In the genomic region with DNA sequence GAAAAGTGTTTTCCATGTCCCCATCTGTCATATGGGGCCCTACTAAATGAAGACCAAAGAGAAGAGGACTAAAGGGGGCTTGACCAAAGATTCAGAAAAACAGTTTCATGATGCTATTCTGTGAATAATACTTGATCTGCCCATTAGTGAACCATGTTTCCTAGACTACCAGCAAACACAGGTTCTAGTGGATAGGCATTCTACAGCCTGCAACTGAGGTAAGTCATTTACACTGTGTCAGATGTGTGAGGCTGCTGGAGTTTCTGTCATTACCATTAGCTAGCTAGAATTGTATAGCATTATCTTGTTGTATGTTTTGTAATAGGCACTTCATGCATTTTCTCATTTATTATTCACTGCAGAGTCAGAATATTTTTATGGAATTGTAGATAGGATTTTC, we compare ENCODE assay signal across 1 cellular context.
TF ChIP-seq lines count a peak whose summit lies in the region.

No MANE protein-coding gene starts in this region.

TF ChIP-seq in SK-N-SH treated with all-trans-retinoic acid at 6 μM for 48 hours, 23 proteins besides CTCF, POLR2A, EP300 and RAD21:
- no peak for TF ChIP-seq ZFP30 (CRISPR knock-in tag; IDR thresholded peaks at IDR 0.05)
- TF ChIP-seq, protein P1, sequence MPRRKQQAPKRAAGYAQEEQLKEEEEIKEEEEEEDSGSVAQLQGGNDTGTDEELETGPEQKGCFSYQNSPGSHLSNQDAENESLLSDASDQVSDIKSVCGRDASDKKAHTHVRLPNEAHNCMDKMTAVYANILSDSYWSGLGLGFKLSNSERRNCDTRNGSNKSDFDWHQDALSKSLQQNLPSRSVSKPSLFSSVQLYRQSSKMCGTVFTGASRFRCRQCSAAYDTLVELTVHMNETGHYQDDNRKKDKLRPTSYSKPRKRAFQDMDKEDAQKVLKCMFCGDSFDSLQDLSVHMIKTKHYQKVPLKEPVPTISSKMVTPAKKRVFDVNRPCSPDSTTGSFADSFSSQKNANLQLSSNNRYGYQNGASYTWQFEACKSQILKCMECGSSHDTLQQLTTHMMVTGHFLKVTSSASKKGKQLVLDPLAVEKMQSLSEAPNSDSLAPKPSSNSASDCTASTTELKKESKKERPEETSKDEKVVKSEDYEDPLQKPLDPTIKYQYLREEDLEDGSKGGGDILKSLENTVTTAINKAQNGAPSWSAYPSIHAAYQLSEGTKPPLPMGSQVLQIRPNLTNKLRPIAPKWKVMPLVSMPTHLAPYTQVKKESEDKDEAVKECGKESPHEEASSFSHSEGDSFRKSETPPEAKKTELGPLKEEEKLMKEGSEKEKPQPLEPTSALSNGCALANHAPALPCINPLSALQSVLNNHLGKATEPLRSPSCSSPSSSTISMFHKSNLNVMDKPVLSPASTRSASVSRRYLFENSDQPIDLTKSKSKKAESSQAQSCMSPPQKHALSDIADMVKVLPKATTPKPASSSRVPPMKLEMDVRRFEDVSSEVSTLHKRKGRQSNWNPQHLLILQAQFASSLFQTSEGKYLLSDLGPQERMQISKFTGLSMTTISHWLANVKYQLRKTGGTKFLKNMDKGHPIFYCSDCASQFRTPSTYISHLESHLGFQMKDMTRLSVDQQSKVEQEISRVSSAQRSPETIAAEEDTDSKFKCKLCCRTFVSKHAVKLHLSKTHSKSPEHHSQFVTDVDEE (CRISPR knock-in tag; IDR thresholded peaks at IDR 0.05), result no peak
- TF ChIP-seq ZFP3 (CRISPR knock-in tag; IDR thresholded peaks at IDR 0.05), result no peak
- no peak for TF ChIP-seq PPARA (CRISPR knock-in tag; IDR thresholded peaks at IDR 0.05; ENCODE audit: borderline replicate concordance)
- TF ChIP-seq SNAI2 (CRISPR knock-in tag; IDR thresholded peaks at IDR 0.05), result no peak
- no peak for TF ChIP-seq BACH2 (CRISPR knock-in tag; IDR thresholded peaks at IDR 0.05; ENCODE audit: borderline replicate concordance)
- no peak for TF ChIP-seq ZC3H10 (CRISPR knock-in tag; IDR thresholded peaks at IDR 0.05)
- TF ChIP-seq RARB (CRISPR knock-in tag; IDR thresholded peaks at IDR 0.05), result no peak
- TF ChIP-seq ISL1 (CRISPR knock-in tag; IDR thresholded peaks at IDR 0.05), result no peak
- no peak for TF ChIP-seq ZNF8 (CRISPR knock-in tag; IDR thresholded peaks at IDR 0.05)
- TF ChIP-seq, protein P2, sequence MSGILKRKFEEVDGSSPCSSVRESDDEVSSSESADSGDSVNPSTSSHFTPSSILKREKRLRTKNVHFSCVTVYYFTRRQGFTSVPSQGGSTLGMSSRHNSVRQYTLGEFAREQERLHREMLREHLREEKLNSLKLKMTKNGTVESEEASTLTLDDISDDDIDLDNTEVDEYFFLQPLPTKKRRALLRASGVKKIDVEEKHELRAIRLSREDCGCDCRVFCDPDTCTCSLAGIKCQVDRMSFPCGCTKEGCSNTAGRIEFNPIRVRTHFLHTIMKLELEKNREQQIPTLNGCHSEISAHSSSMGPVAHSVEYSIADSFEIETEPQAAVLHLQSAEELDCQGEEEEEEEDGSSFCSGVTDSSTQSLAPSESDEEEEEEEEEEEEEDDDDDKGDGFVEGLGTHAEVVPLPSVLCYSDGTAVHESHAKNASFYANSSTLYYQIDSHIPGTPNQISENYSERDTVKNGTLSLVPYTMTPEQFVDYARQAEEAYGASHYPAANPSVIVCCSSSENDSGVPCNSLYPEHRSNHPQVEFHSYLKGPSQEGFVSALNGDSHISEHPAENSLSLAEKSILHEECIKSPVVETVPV (CRISPR knock-in tag; IDR thresholded peaks at IDR 0.05), result no peak
- no peak for TF ChIP-seq GLIS3 (CRISPR knock-in tag; IDR thresholded peaks at IDR 0.05)
- no peak for TF ChIP-seq ESRRG (CRISPR knock-in tag; IDR thresholded peaks at IDR 0.05)
- no peak for TF ChIP-seq CSDC2 (CRISPR knock-in tag; IDR thresholded peaks at IDR 0.05)
- TF ChIP-seq, protein P3, sequence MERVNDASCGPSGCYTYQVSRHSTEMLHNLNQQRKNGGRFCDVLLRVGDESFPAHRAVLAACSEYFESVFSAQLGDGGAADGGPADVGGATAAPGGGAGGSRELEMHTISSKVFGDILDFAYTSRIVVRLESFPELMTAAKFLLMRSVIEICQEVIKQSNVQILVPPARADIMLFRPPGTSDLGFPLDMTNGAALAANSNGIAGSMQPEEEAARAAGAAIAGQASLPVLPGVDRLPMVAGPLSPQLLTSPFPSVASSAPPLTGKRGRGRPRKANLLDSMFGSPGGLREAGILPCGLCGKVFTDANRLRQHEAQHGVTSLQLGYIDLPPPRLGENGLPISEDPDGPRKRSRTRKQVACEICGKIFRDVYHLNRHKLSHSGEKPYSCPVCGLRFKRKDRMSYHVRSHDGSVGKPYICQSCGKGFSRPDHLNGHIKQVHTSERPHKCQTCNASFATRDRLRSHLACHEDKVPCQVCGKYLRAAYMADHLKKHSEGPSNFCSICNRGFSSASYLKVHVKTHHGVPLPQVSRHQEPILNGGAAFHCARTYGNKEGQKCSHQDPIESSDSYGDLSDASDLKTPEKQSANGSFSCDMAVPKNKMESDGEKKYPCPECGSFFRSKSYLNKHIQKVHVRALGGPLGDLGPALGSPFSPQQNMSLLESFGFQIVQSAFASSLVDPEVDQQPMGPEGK (CRISPR knock-in tag; IDR thresholded peaks at IDR 0.05; ENCODE audit: borderline replicate concordance), result no peak
